ENCODE assay signal across 1 cellular context in genomic region chr11:2839395-2839941, GRCh38.
TF ChIP-seq lines count a peak whose summit lies in the region.

No MANE protein-coding gene starts in this region.

TF ChIP-seq in HepG2, 621 proteins besides CTCF, POLR2A, EP300 and RAD21 (continued from another document and continues in another):
- TF ChIP-seq, protein P1, sequence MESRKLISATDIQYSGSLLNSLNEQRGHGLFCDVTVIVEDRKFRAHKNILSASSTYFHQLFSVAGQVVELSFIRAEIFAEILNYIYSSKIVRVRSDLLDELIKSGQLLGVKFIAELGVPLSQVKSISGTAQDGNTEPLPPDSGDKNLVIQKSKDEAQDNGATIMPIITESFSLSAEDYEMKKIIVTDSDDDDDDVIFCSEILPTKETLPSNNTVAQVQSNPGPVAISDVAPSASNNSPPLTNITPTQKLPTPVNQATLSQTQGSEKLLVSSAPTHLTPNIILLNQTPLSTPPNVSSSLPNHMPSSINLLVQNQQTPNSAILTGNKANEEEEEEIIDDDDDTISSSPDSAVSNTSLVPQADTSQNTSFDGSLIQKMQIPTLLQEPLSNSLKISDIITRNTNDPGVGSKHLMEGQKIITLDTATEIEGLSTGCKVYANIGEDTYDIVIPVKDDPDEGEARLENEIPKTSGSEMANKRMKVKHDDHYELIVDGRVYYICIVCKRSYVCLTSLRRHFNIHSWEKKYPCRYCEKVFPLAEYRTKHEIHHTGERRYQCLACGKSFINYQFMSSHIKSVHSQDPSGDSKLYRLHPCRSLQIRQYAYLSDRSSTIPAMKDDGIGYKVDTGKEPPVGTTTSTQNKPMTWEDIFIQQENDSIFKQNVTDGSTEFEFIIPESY (CRISPR knock-in tag; IDR thresholded peaks at IDR 0.05), result no peak; the same call in 1 of the 2 replicates
- peak; percentile 51; the same call in 1 of the 2 replicates for TF ChIP-seq ZNF746 (CRISPR knock-in tag; IDR thresholded peaks at IDR 0.05)
- TF ChIP-seq, protein P2, sequence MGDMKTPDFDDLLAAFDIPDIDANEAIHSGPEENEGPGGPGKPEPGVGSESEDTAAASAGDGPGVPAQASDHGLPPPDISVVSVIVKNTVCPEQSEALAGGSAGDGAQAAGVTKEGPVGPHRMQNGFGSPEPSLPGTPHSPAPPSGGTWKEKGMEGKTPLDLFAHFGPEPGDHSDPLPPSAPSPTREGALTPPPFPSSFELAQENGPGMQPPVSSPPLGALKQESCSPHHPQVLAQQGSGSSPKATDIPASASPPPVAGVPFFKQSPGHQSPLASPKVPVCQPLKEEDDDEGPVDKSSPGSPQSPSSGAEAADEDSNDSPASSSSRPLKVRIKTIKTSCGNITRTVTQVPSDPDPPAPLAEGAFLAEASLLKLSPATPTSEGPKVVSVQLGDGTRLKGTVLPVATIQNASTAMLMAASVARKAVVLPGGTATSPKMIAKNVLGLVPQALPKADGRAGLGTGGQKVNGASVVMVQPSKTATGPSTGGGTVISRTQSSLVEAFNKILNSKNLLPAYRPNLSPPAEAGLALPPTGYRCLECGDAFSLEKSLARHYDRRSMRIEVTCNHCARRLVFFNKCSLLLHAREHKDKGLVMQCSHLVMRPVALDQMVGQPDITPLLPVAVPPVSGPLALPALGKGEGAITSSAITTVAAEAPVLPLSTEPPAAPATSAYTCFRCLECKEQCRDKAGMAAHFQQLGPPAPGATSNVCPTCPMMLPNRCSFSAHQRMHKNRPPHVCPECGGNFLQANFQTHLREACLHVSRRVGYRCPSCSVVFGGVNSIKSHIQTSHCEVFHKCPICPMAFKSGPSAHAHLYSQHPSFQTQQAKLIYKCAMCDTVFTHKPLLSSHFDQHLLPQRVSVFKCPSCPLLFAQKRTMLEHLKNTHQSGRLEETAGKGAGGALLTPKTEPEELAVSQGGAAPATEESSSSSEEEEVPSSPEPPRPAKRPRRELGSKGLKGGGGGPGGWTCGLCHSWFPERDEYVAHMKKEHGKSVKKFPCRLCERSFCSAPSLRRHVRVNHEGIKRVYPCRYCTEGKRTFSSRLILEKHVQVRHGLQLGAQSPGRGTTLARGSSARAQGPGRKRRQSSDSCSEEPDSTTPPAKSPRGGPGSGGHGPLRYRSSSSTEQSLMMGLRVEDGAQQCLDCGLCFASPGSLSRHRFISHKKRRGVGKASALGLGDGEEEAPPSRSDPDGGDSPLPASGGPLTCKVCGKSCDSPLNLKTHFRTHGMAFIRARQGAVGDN (CRISPR knock-in tag; IDR thresholded peaks at IDR 0.05), result peak; percentile 89
- no peak for TF ChIP-seq ZNF124 (CRISPR knock-in tag; IDR thresholded peaks at IDR 0.05)
- TF ChIP-seq, protein P3, sequence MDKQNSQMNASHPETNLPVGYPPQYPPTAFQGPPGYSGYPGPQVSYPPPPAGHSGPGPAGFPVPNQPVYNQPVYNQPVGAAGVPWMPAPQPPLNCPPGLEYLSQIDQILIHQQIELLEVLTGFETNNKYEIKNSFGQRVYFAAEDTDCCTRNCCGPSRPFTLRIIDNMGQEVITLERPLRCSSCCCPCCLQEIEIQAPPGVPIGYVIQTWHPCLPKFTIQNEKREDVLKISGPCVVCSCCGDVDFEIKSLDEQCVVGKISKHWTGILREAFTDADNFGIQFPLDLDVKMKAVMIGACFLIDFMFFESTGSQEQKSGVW (CRISPR knock-in tag; IDR thresholded peaks at IDR 0.05; ENCODE audit: borderline replicate concordance), result no peak
- no peak for TF ChIP-seq ZNF83 (CRISPR knock-in tag; IDR thresholded peaks at IDR 0.05; ENCODE audit: borderline replicate concordance)
- TF ChIP-seq ZNF891 (CRISPR knock-in tag; IDR thresholded peaks at IDR 0.05), result no peak; the same call in 1 of the 2 replicates
- TF ChIP-seq ARID5B (CRISPR knock-in tag; IDR thresholded peaks at IDR 0.05), result peak; percentile 32; the same call in 1 of the 2 replicates
- peak; percentile 22; the same call in 1 of the 2 replicates for TF ChIP-seq GATAD2A (CRISPR knock-in tag; IDR thresholded peaks at IDR 0.05)
- TF ChIP-seq ZNF619 (CRISPR knock-in tag; IDR thresholded peaks at IDR 0.05), result no peak
- TF ChIP-seq, protein P4, sequence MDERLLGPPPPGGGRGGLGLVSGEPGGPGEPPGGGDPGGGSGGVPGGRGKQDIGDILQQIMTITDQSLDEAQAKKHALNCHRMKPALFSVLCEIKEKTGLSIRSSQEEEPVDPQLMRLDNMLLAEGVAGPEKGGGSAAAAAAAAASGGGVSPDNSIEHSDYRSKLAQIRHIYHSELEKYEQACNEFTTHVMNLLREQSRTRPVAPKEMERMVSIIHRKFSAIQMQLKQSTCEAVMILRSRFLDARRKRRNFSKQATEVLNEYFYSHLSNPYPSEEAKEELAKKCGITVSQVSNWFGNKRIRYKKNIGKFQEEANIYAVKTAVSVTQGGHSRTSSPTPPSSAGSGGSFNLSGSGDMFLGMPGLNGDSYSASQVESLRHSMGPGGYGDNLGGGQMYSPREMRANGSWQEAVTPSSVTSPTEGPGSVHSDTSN (CRISPR knock-in tag; IDR thresholded peaks at IDR 0.05), result no peak
- TF ChIP-seq MED1 (CRISPR knock-in tag; IDR thresholded peaks at IDR 0.05), result peak; percentile 30
- TF ChIP-seq DMTF1 (CRISPR knock-in tag; IDR thresholded peaks at IDR 0.05), result no peak
- no peak for TF ChIP-seq SETDB1 (CRISPR knock-in tag; IDR thresholded peaks at IDR 0.05; ENCODE audit: borderline replicate concordance)
- TF ChIP-seq SRSF9 (IDR thresholded peaks at IDR 0.05; ENCODE audit: borderline replicate concordance, insufficient read depth, low read depth, low read length, poor library complexity, severe bottlenecking), result no peak
- TF ChIP-seq HNRNPUL1 (IDR thresholded peaks at IDR 0.05; ENCODE audit: low read depth, low read length), result no peak
- no peak for TF ChIP-seq ZNF780A (CRISPR knock-in tag; IDR thresholded peaks at IDR 0.05)
- no peak for TF ChIP-seq ZNF431 (CRISPR knock-in tag; IDR thresholded peaks at IDR 0.05; ENCODE audit: borderline replicate concordance, low read depth)
- TF ChIP-seq SP1 (IDR thresholded peaks at IDR 0.05), result no peak
- TF ChIP-seq SP1 (CRISPR knock-in tag; IDR thresholded peaks at IDR 0.05), result no peak
- no peak; the same call in 1 of the 2 replicates for TF ChIP-seq ATF7-NPFF (CRISPR knock-in tag; IDR thresholded peaks at IDR 0.05; ENCODE audit: low read depth)
- TF ChIP-seq ZNF747 (CRISPR knock-in tag; IDR thresholded peaks at IDR 0.05; ENCODE audit: borderline replicate concordance), result no peak
- TF ChIP-seq ZHX1 (CRISPR knock-in tag; IDR thresholded peaks at IDR 0.05; ENCODE audit: low read depth), result no peak
- no peak for TF ChIP-seq CBFB (CRISPR knock-in tag; IDR thresholded peaks at IDR 0.05)
- no peak for TF ChIP-seq MLX (CRISPR knock-in tag; IDR thresholded peaks at IDR 0.05)
- TF ChIP-seq ZNF30 (CRISPR knock-in tag; IDR thresholded peaks at IDR 0.05), result no peak
- TF ChIP-seq ZNF737 (CRISPR knock-in tag; IDR thresholded peaks at IDR 0.05; ENCODE audit: borderline replicate concordance), result no peak
- TF ChIP-seq ZNF75D (CRISPR knock-in tag; IDR thresholded peaks at IDR 0.05; ENCODE audit: borderline replicate concordance), result no peak
- TF ChIP-seq ZNF782 (CRISPR knock-in tag; IDR thresholded peaks at IDR 0.05; ENCODE audit: borderline replicate concordance), result no peak
- TF ChIP-seq ZNF230 (CRISPR knock-in tag; IDR thresholded peaks at IDR 0.05), result no peak
- no peak for TF ChIP-seq ZNF207 (IDR thresholded peaks at IDR 0.05; ENCODE audit: borderline replicate concordance)
- no peak for TF ChIP-seq TEAD2 (CRISPR knock-in tag; IDR thresholded peaks at IDR 0.05)
- no peak for TF ChIP-seq RAD51 (IDR thresholded peaks at IDR 0.05; ENCODE audit: borderline replicate concordance)
- TF ChIP-seq ZNF180 (CRISPR knock-in tag; IDR thresholded peaks at IDR 0.05; ENCODE audit: borderline replicate concordance, low read depth), result no peak
- TF ChIP-seq GLI4 (CRISPR knock-in tag; IDR thresholded peaks at IDR 0.05; ENCODE audit: borderline replicate concordance), result no peak
- TF ChIP-seq SMAD1 (CRISPR knock-in tag; IDR thresholded peaks at IDR 0.05; ENCODE audit: borderline replicate concordance, low read depth), result no peak
- TF ChIP-seq, protein P5, sequence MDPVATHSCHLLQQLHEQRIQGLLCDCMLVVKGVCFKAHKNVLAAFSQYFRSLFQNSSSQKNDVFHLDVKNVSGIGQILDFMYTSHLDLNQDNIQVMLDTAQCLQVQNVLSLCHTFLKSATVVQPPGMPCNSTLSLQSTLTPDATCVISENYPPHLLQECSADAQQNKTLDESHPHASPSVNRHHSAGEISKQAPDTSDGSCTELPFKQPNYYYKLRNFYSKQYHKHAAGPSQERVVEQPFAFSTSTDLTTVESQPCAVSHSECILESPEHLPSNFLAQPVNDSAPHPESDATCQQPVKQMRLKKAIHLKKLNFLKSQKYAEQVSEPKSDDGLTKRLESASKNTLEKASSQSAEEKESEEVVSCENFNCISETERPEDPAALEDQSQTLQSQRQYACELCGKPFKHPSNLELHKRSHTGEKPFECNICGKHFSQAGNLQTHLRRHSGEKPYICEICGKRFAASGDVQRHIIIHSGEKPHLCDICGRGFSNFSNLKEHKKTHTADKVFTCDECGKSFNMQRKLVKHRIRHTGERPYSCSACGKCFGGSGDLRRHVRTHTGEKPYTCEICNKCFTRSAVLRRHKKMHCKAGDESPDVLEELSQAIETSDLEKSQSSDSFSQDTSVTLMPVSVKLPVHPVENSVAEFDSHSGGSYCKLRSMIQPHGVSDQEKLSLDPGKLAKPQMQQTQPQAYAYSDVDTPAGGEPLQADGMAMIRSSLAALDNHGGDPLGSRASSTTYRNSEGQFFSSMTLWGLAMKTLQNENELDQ (CRISPR knock-in tag; IDR thresholded peaks at IDR 0.05; ENCODE audit: borderline replicate concordance), result no peak
- TF ChIP-seq SNAPC2 (CRISPR knock-in tag; IDR thresholded peaks at IDR 0.05), result no peak
- TF ChIP-seq, protein P6, sequence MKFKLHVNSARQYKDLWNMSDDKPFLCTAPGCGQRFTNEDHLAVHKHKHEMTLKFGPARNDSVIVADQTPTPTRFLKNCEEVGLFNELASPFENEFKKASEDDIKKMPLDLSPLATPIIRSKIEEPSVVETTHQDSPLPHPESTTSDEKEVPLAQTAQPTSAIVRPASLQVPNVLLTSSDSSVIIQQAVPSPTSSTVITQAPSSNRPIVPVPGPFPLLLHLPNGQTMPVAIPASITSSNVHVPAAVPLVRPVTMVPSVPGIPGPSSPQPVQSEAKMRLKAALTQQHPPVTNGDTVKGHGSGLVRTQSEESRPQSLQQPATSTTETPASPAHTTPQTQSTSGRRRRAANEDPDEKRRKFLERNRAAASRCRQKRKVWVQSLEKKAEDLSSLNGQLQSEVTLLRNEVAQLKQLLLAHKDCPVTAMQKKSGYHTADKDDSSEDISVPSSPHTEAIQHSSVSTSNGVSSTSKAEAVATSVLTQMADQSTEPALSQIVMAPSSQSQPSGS (CRISPR knock-in tag; IDR thresholded peaks at IDR 0.05), result no peak
